7 cellular contexts compared by ENCODE assay signal in the genomic region with DNA sequence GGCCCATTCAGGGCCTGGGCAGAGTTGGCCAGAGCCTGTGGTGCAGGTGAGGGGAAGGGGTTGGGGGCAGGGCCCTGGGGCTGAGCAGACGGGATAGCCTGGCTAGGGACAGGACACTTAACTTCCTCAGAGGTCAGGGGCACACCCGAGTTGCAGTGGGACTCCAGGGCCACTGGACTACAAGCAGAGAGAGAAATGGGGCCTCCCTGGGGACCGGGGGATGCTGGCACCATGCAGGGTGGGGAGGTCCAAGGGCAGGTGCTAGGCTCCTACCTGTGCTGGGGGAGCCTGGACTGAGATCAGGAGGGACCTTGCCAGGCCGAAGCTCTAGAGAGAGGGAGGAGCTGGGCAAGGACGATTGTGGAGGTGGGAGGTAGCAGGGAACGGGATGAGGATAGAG.
DNase-seq lines count a peak whose midpoint lies in the region; ATAC-seq, FAIRE-seq and TF ChIP-seq lines count a peak whose summit lies in the region.
"Not testable (repeated sequence)": the region's sequence is repeated elsewhere in the genome, so short reads cannot be mapped to it uniquely, and the experiment has no call there.

No MANE protein-coding gene starts in this region.

- peak overlapping the region; percentile 70 for H3K27ac ChIP-seq in A673 (ENCODE audit: low read depth, low read length, poor library complexity, severe bottlenecking)
- H3K27ac ChIP-seq in kidney (ENCODE audit: low read depth in 2 of 2, low read length in 2 of 2); upper lobe of right lung: not testable (repeated sequence)

- H3K9me3 Mint-ChIP-seq in activated B cell treated with CpG ODN at 0.5 μM for 24 hours; naive B cell; stimulated activated effector memory CD8-positive, alpha-beta T cell treated with anti-CD3 and anti-CD28 coated beads, Interleukin-12 subunit alpha, Interleukin-12 subunit beta, amount 100 ng/mL, for 72 hours: not testable (repeated sequence)

- TF ChIP-seq CTCF in A673 (conservative IDR thresholded peaks at IDR 0.05; ENCODE audit: low read depth, low read length); activated B cell treated with CpG ODN at 0.5 μM for 24 hours (IDR thresholded peaks at IDR 0.05); kidney (IDR thresholded peaks at IDR 0.05; ENCODE audit: borderline replicate concordance, extremely low read depth, insufficient read depth); upper lobe of right lung (IDR thresholded peaks at IDR 0.05): not testable (repeated sequence)

- H3K27ac Mint-ChIP-seq in activated B cell treated with CpG ODN at 0.5 μM for 24 hours = peak overlapping the region; percentile 93
- H3K27ac Mint-ChIP-seq in naive B cell = peak overlapping the region; percentile 70 to 95 (median 88)
- not testable (repeated sequence) for H3K27ac Mint-ChIP-seq in stimulated activated effector memory CD8-positive, alpha-beta T cell treated with anti-CD3 and anti-CD28 coated beads, Interleukin-12 subunit alpha, Interleukin-12 subunit beta, amount 100 ng/mL, for 72 hours

- H3K9ac ChIP-seq in kidney (ENCODE audit: low read length in 2 of 2) = not testable (repeated sequence)

- not testable (repeated sequence) for H3K4me3 ChIP-seq in A673 (ENCODE audit: low read depth, low read length, poor library complexity, severe bottlenecking); kidney (ENCODE audit: low read length in 2 of 2); upper lobe of right lung

- H3K9me3 ChIP-seq in A673 (ENCODE audit: low read depth, low read length, poor library complexity, severe bottlenecking); kidney (ENCODE audit: control insufficient read depth in 1 of 2, low read length in 2 of 2); upper lobe of right lung: not testable (repeated sequence)

- CTCF ChIA-PET in A673 (lab: Charles Lee); activated B cell treated with CpG ODN at 0.5 μM for 24 hours (lab: Charles Lee): not testable (repeated sequence)

- not testable (repeated sequence) for DNase-seq in A673 (ENCODE audit: low spot score); GM12891 (ENCODE audit: insufficient read length, low spot score); activated B cell treated with CpG ODN at 0.5 μM for 24 hours; naive B cell; stimulated activated effector memory CD8-positive, alpha-beta T cell treated with anti-CD3 and anti-CD28 coated beads, Interleukin-12 subunit alpha, Interleukin-12 subunit beta, amount 100 ng/mL, for 72 hours (ENCODE audit: low spot score in 2 of 2)
- DNase-seq in kidney (peak; percentile 27), upper lobe of right lung (peak; percentile 44)

- intact Hi-C loops in A673 (cut with micrococcal nuclease; ENCODE audit: unreplicated experiment); activated B cell treated with CpG ODN at 0.5 μM for 24 hours (cut with micrococcal nuclease); kidney (cut with DNase I); upper lobe of right lung (cut with DNase I): not testable (repeated sequence)

- ATAC-seq in activated B cell treated with CpG ODN at 0.5 μM for 24 hours (ENCODE audit: low read depth); naive B cell (ENCODE audit: low read depth in 2 of 2); stimulated activated effector memory CD8-positive, alpha-beta T cell treated with anti-CD3 and anti-CD28 coated beads, Interleukin-12 subunit alpha, Interleukin-12 subunit beta, amount 100 ng/mL, for 72 hours; upper lobe of right lung: not testable (repeated sequence)

- H3K36me3 ChIP-seq in A673 (ENCODE audit: insufficient read depth, low read length, poor library complexity, severe bottlenecking); kidney (ENCODE audit: control insufficient read depth in 1 of 2, insufficient read depth in 2 of 2, low read length in 2 of 2); upper lobe of right lung: not testable (repeated sequence)

- peak; percentile 31 for FAIRE-seq in GM12891 (lab: Jason Lieb, UNC)
- FAIRE-seq in kidney (lab: Jason Lieb, UNC) = not testable (repeated sequence)

- not testable (repeated sequence) for BruUV-seq in A673 (replicated peaks; lab: Mats Ljungman, UMichigan)

- H3K27me3 ChIP-seq in A673 (replicated peaks; ENCODE audit: insufficient read depth, low read depth, low read length, poor library complexity); upper lobe of right lung: not testable (repeated sequence)

- H3K4me1 ChIP-seq in A673 (ENCODE audit: insufficient read depth, low read length, poor library complexity, severe bottlenecking); kidney (ENCODE audit: control insufficient read depth in 1 of 2, insufficient read depth in 1 of 2, low read depth in 1 of 2, low read length in 2 of 2); upper lobe of right lung: not testable (repeated sequence)

- not testable (repeated sequence) for H3K27me3 Mint-ChIP-seq in activated B cell treated with CpG ODN at 0.5 μM for 24 hours, naive B cell

- peaks cover 38% of the 10 kb centered on the region for H3K4me1 Mint-ChIP-seq in activated B cell treated with CpG ODN at 0.5 μM for 24 hours
- peaks cover 43 to 50% (median 47%) of the 10 kb centered on the region in 3 donors for H3K4me1 Mint-ChIP-seq in naive B cell
- H3K4me1 Mint-ChIP-seq in stimulated activated effector memory CD8-positive, alpha-beta T cell treated with anti-CD3 and anti-CD28 coated beads, Interleukin-12 subunit alpha, Interleukin-12 subunit beta, amount 100 ng/mL, for 72 hours = peaks cover 14% of the 10 kb centered on the region

- H3K36me3 Mint-ChIP-seq in activated B cell treated with CpG ODN at 0.5 μM for 24 hours (ENCODE audit: low read depth) = peaks cover 25% of the 10 kb centered on the region
- not testable (repeated sequence) for H3K36me3 Mint-ChIP-seq in naive B cell
- H3K36me3 Mint-ChIP-seq in stimulated activated effector memory CD8-positive, alpha-beta T cell treated with anti-CD3 and anti-CD28 coated beads, Interleukin-12 subunit alpha, Interleukin-12 subunit beta, amount 100 ng/mL, for 72 hours = peaks cover 18% of the 10 kb centered on the region

- POLR2A ChIA-PET in A673 (lab: Charles Lee; ENCODE audit: low non-redundant PET) = not testable (repeated sequence)
- POLR2A ChIA-PET in activated B cell treated with CpG ODN at 0.5 μM for 24 hours (lab: Charles Lee) = interaction anchor here (1.0 to 5.1 kb wide), 7 partner anchors 24 to 111 kb away, joined by 3 to 117 read pairs (median 4); no protein-coding TSS in a partner anchor

- H3K4me3 Mint-ChIP-seq in activated B cell treated with CpG ODN at 0.5 μM for 24 hours (peak overlapping the region; percentile 95), naive B cell (peak overlapping the region in 5 of 8 donors; percentile 12 to 93 (median 83))
- H3K4me3 Mint-ChIP-seq in stimulated activated effector memory CD8-positive, alpha-beta T cell treated with anti-CD3 and anti-CD28 coated beads, Interleukin-12 subunit alpha, Interleukin-12 subunit beta, amount 100 ng/mL, for 72 hours = peak overlapping the region; percentile 45

- TF ChIP-seq POLR2A in GM12891 (IDR thresholded peaks at IDR 0.05; ENCODE audit: low read depth, low read length) = not testable (repeated sequence)

Comparison
In these comparisons a context has a peak if more than half of its experiments do, and no peak if none do; other contexts are left out.
1. H3K4me3 Mint-ChIP-seq: peak in every context shown above with its lines; median percentile 95 in activated B cell treated with CpG ODN at 0.5 μM for 24 hours; 83 in naive B cell; 45 in stimulated activated effector memory CD8-positive, alpha-beta T cell treated with anti-CD3 and anti-CD28 coated beads, Interleukin-12 subunit alpha, Interleukin-12 subunit beta, amount 100 ng/mL, for 72 hours.